ENCODE assay signal across 17 cellular contexts in the genomic region with DNA sequence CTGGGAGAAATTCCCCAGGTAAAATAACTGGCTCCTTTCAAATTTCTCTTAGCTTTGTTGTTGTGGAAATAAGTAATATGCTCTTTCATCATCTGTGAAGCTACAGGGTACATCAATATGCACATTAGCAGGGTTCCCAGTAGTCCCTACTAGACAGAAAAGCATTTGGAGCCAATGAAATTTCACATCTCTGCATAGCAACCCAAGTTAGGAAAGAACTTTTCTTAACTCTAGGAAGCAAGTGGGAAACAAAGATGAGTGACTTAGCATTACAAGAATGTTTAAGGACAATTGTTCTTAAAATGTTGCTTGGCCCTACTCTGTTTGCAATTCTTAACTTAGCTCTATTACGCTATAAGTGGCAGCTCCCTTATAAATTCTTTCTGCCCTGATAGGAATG. TPM values are rescaled to one million over a fixed set of nuclear protein-coding genes. Genes with fewer than 3 reads are reported as not detected.
DNase-seq lines count a peak whose midpoint lies in the region; ATAC-seq and TF ChIP-seq lines count a peak whose summit lies in the region.
"Had no signal": no experiment of that assay in that cellular context is flagged by ENCODE, and none has a peak within 500 bp of the region (broad histone marks: within the 10 kb centered on the region; RNA-seq: fewer than 3 reads in every experiment).

No MANE protein-coding gene starts in this region.

- no peak for TF ChIP-seq CTCF in WTC11 (IDR thresholded peaks at IDR 0.05)
- TF ChIP-seq CTCF in fibroblast of pulmonary artery (IDR thresholded peaks at IDR 0.05; ENCODE audit: low read length, missing control alignments): no peak
- TF ChIP-seq CTCF in natural killer cell (IDR thresholded peaks at IDR 0.05): no peak

- H3K27ac Mint-ChIP-seq in WTC11: no peak overlapping the region
- peak overlapping the region; percentile 45 to 89 for H3K27ac Mint-ChIP-seq in natural killer cell

- intact Hi-C loops in natural killer cell (cut with micrococcal nuclease): no loop called here

- H3K4me1 Mint-ChIP-seq in WTC11 (peaks cover 56% of the 10 kb centered on the region), natural killer cell (peaks cover 81 to 91% of the 10 kb centered on the region in 2 donors)

- H3K27me3 Mint-ChIP-seq in WTC11 (ENCODE audit: low read depth): peaks cover 6% of the 10 kb centered on the region
- H3K27me3 Mint-ChIP-seq in natural killer cell (ENCODE audit: low read depth in 2 of 2): no peaks in the 10 kb centered on the region

- H3K36me3 Mint-ChIP-seq in WTC11 (no peaks in the 10 kb centered on the region), natural killer cell (peaks cover 27% of the 10 kb centered on the region)

- 0 out of 2 replicates have a peak overlapping the region, but pooled peaks have one; percentile 30 for H3K4me3 Mint-ChIP-seq in WTC11
- H3K4me3 Mint-ChIP-seq in natural killer cell: peak overlapping the region; percentile 60

- peak; percentile 30 for DNase-seq in AG20443 (ENCODE audit: low spot score)
- no peak for DNase-seq in WTC11 (ENCODE audit: low spot score)
- peak; percentile 85 for DNase-seq in fibroblast of pulmonary artery (ENCODE audit: low read depth)
- no peak for DNase-seq in natural killer cell
- DNase-seq in stimulated activated CD4-positive, alpha-beta T cell treated with anti-CD3 and anti-CD28 coated beads, Interleukin-4, amount 100 ng/mL, for 24 hours: no peak
- DNase-seq in NCI-H1417 (lab: John Stamatoyannopoulos, UW): no peak
- DNase-seq: activated CD8-positive, alpha-beta memory T cell treated with anti-CD3 and anti-CD28 coated beads for 24 hours; activated naive CD4-positive, alpha-beta T cell; cortex of kidney; glutamatergic neuron; NCI-H1092 treated with DMSO at 0.1 percent for 48 hours; NCI-H510A had no signal

- no peaks in the 10 kb centered on the region for H3K9me3 Mint-ChIP-seq in WTC11
- H3K9me3 Mint-ChIP-seq in natural killer cell: no peaks in the 10 kb centered on the region

- CTCF ChIA-PET in WTC11 (lab: Charles Lee): interaction anchor here (1.0 to 1.7 kb wide), 2 partner anchors 29 to 31 kb away, joined by 5 to 6 read pairs; no protein-coding TSS in a partner anchor

- POLR2A ChIA-PET in WTC11 (lab: Charles Lee): interaction anchor here (0.7 kb wide), 1 partner anchor 792 kb away, joined by 5 read pairs; no protein-coding TSS in a partner anchor

- ATAC-seq in WTC11 (no peak), natural killer cell (no peak), GM19351 (IDR thresholded peaks at IDR 0.05; ENCODE audit: unreplicated experiment) (no peak), GM21786 (IDR thresholded peaks at IDR 0.05; ENCODE audit: unreplicated experiment) (no peak)
- ATAC-seq: left lobe of liver, Panc1 had no signal

- H3K4me3 ChIP-seq in fibroblast of pulmonary artery (replicated peaks; ENCODE audit: low read depth, low read length): no peak overlapping the region

TF ChIP-seq in WTC11, 78 proteins besides CTCF, POLR2A, EP300 and RAD21 (continues in another document):
- TF ChIP-seq CREM (CRISPR knock-in tag; IDR thresholded peaks at IDR 0.05): no peak
- no peak for TF ChIP-seq ERG (CRISPR knock-in tag; IDR thresholded peaks at IDR 0.05)
- no peak for TF ChIP-seq NFATC4 (CRISPR knock-in tag; IDR thresholded peaks at IDR 0.05)
- TF ChIP-seq SMAD3 (CRISPR knock-in tag; IDR thresholded peaks at IDR 0.05; ENCODE audit: borderline replicate concordance): no peak
- TF ChIP-seq KAT7 (CRISPR knock-in tag; IDR thresholded peaks at IDR 0.05; ENCODE audit: borderline replicate concordance): no peak
- no peak for TF ChIP-seq AFF4 (CRISPR knock-in tag; IDR thresholded peaks at IDR 0.05; ENCODE audit: borderline replicate concordance)
- no peak for TF ChIP-seq MLX (CRISPR knock-in tag; IDR thresholded peaks at IDR 0.05)
- TF ChIP-seq NFYB (CRISPR knock-in tag; conservative IDR thresholded peaks at IDR 0.05; ENCODE audit: low read depth): no peak
- no peak for TF ChIP-seq ZNF219 (CRISPR knock-in tag; IDR thresholded peaks at IDR 0.05; ENCODE audit: borderline replicate concordance)
- TF ChIP-seq, protein P1, sequence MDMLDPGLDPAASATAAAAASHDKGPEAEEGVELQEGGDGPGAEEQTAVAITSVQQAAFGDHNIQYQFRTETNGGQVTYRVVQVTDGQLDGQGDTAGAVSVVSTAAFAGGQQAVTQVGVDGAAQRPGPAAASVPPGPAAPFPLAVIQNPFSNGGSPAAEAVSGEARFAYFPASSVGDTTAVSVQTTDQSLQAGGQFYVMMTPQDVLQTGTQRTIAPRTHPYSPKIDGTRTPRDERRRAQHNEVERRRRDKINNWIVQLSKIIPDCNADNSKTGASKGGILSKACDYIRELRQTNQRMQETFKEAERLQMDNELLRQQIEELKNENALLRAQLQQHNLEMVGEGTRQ (CRISPR knock-in tag; IDR thresholded peaks at IDR 0.05): no peak
- TF ChIP-seq GABPB1 (CRISPR knock-in tag; IDR thresholded peaks at IDR 0.05): no peak
- TF ChIP-seq, protein P2, sequence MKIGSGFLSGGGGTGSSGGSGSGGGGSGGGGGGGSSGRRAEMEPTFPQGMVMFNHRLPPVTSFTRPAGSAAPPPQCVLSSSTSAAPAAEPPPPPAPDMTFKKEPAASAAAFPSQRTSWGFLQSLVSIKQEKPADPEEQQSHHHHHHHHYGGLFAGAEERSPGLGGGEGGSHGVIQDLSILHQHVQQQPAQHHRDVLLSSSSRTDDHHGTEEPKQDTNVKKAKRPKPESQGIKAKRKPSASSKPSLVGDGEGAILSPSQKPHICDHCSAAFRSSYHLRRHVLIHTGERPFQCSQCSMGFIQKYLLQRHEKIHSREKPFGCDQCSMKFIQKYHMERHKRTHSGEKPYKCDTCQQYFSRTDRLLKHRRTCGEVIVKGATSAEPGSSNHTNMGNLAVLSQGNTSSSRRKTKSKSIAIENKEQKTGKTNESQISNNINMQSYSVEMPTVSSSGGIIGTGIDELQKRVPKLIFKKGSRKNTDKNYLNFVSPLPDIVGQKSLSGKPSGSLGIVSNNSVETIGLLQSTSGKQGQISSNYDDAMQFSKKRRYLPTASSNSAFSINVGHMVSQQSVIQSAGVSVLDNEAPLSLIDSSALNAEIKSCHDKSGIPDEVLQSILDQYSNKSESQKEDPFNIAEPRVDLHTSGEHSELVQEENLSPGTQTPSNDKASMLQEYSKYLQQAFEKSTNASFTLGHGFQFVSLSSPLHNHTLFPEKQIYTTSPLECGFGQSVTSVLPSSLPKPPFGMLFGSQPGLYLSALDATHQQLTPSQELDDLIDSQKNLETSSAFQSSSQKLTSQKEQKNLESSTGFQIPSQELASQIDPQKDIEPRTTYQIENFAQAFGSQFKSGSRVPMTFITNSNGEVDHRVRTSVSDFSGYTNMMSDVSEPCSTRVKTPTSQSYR (CRISPR knock-in tag; IDR thresholded peaks at IDR 0.05): no peak
- TF ChIP-seq ESRRA (CRISPR knock-in tag; IDR thresholded peaks at IDR 0.05; ENCODE audit: borderline replicate concordance): no peak

RNA-seq across cellular contexts. Expression of gene ZEB2, which starts 39.7 kb away (rescaled TPM):
- total RNA-seq in WTC11 (2021): 0.42 to 0.85 TPM (median 0.46 TPM) in 3 replicates
- 1,000 to 10,000 TPM in 1 of 3 donors, 100 to 1,000 TPM in 2; 718 to 1,143 (median 944) TPM for total RNA-seq in natural killer cell
- total RNA-seq: HT-29 had no signal

Comparison
In these comparisons a context has a peak if more than half of its experiments do, and no peak if none do; other contexts are left out.
1. DNase-seq: peak in AG20443 (single experiment) and fibroblast of pulmonary artery (single experiment); none in WTC11 (single experiment), natural killer cell (single experiment), stimulated activated CD4-positive, alpha-beta T cell treated with anti-CD3 and anti-CD28 coated beads, Interleukin-4, amount 100 ng/mL, for 24 hours (single experiment) and NCI-H1417 (0 of 3).
2. RNA of gene ZEB2, which starts 39.7 kb away (total RNA-seq): 718 to 1,143 TPM in natural killer cell; 0.42 to 0.85 TPM in WTC11; every median in the first group is over 100 times any median in the second.